In the genomic region with DNA sequence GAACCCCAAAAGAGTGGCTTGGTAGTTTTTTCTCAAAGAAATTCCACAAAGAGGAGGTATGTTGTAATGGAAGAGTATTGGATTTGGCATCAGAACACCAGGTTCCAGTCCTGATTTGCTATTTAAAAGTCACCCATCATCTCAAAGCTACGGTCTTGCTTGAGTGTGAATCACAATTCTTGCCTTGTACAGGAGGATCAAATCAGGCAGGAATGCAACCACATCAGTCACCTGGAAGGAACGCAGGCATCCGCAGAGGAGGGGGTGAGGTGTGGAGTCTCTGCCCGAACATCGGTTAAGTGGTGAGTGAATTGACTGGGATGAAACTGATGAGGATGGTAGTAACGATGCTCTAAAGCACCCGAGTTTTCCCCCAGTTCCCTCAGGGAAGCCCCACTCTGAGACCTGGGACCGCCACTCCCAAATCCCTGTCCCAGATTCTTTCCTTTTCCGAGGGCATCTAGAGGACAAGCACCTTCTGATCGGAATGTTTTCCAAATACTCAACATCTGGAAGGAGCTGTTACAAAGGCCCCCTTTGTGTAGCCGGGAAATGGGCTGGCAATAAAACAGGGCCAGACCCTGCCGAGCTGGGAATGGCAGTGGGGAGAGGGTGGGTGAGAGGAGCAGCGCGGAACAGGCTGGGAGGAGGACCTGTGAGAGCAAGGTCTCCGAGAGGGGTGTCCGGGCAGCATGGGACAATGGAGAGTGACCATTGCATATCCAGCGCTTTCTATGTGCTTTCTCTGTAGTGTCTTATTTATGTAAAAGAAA, we compare ENCODE assay signal across 1 cellular context.
TF ChIP-seq lines count a peak whose summit lies in the region.

No MANE protein-coding gene starts in this region.

TF ChIP-seq in HCT116, 20 proteins besides CTCF, POLR2A, EP300 and RAD21 (continued from another document):
- no peak for TF ChIP-seq ATF3 (IDR thresholded peaks at IDR 0.05)
- TF ChIP-seq FOSL1 (IDR thresholded peaks at IDR 0.05; ENCODE audit: low read depth), result peak; percentile 65; the same call in 1 of the 2 replicates
- TF ChIP-seq SIN3A (IDR thresholded peaks at IDR 0.05; ENCODE audit: low read depth), result 0 out of 2 replicates have a peak, but pooled peaks have one; percentile 25
- TF ChIP-seq, protein P1, sequence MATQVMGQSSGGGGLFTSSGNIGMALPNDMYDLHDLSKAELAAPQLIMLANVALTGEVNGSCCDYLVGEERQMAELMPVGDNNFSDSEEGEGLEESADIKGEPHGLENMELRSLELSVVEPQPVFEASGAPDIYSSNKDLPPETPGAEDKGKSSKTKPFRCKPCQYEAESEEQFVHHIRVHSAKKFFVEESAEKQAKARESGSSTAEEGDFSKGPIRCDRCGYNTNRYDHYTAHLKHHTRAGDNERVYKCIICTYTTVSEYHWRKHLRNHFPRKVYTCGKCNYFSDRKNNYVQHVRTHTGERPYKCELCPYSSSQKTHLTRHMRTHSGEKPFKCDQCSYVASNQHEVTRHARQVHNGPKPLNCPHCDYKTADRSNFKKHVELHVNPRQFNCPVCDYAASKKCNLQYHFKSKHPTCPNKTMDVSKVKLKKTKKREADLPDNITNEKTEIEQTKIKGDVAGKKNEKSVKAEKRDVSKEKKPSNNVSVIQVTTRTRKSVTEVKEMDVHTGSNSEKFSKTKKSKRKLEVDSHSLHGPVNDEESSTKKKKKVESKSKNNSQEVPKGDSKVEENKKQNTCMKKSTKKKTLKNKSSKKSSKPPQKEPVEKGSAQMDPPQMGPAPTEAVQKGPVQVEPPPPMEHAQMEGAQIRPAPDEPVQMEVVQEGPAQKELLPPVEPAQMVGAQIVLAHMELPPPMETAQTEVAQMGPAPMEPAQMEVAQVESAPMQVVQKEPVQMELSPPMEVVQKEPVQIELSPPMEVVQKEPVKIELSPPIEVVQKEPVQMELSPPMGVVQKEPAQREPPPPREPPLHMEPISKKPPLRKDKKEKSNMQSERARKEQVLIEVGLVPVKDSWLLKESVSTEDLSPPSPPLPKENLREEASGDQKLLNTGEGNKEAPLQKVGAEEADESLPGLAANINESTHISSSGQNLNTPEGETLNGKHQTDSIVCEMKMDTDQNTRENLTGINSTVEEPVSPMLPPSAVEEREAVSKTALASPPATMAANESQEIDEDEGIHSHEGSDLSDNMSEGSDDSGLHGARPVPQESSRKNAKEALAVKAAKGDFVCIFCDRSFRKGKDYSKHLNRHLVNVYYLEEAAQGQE (IDR thresholded peaks at IDR 0.05; ENCODE audit: low read depth), result no peak
- TF ChIP-seq CBX3 (IDR thresholded peaks at IDR 0.05; ENCODE audit: low read depth), result peak; percentile 85
- TF ChIP-seq CEBPB (IDR thresholded peaks at IDR 0.05; ENCODE audit: low read depth), result no peak
- peak; percentile 55 for TF ChIP-seq MAX (IDR thresholded peaks at IDR 0.05)
- TF ChIP-seq SP1 (IDR thresholded peaks at IDR 0.05; ENCODE audit: low read depth), result peak; percentile 86
- TF ChIP-seq POLR2AphosphoS5 (IDR thresholded peaks at IDR 0.05; ENCODE audit: low read depth, low read length), result peak; percentile 53; the same call in 1 of the 2 replicates
